Comparison of ENCODE assay signal across 24 cellular contexts in the genomic region with DNA sequence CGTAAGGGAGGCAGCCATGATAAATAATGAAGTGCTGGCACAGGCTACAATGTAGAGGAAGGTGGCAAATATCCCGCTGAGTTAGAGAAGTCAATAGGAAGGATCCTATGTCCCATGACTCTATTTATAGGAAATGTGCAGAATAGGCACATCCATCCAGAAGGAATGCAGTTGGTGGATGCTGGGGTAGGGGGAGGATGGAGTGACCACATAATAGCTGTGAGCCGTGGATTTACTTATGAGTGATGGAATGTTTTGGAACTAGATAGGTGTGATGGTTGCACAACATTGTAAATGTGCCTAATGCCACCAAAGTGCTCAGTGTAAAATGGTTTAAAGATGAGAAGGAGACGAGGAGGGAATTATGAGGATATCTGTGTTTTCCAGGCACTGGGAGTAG.
"Had no signal": no experiment of that assay in that cellular context is flagged by ENCODE, and none has a peak within 500 bp of the region (broad histone marks: within the 10 kb centered on the region; RNA-seq: fewer than 3 reads in every experiment).

No MANE protein-coding gene starts in this region.

- H3K36me3 ChIP-seq: heart right ventricle, right atrium auricular region, right lobe of liver, spleen, tibial nerve, uterus had no signal

- DNase-seq: heart right ventricle; kidney glomerular epithelial cell; left cardiac atrium; left ventricle myocardium superior; midbrain; mucosa of descending colon; naive thymus-derived CD4-positive, alpha-beta T cell; psoas muscle; right lobe of liver; spleen; stimulated activated CD4-positive, alpha-beta T cell treated with anti-CD3 and anti-CD28 coated beads, Interleukin-4, amount 100 ng/mL, for 24 hours; stimulated activated naive CD4-positive, alpha-beta T cell treated with Interleukin-2 at 50 U/mL for 16 hours; stimulated activated naive CD8-positive, alpha-beta T cell treated with anti-CD3 and anti-CD28 coated beads, Interleukin-15, amount 100 ng/mL, for 72 hours; substantia nigra; uterus had no signal

- ATAC-seq: heart right ventricle; left cardiac atrium; left lobe of liver; left ventricle myocardium superior; mucosa of descending colon; naive thymus-derived CD4-positive, alpha-beta T cell; natural killer cell treated with Interleukin-12 subunit alpha and Interleukin-12 subunit beta and Interleukin-15 and Interleukin-18, amount 100 ng/mL, for 72 hours; psoas muscle; right lobe of liver; stimulated activated effector memory CD8-positive, alpha-beta T cell treated with anti-CD3 and anti-CD28 coated beads, Interleukin-12 subunit alpha, Interleukin-12 subunit beta, amount 100 ng/mL, for 72 hours; stimulated activated naive CD8-positive, alpha-beta T cell treated with anti-CD3 and anti-CD28 coated beads, Interleukin-15, amount 100 ng/mL, for 72 hours had no signal

- H3K79me2 ChIP-seq: hepatocyte, parathyroid adenoma had no signal

- H3K9me3 ChIP-seq: heart right ventricle, mucosa of descending colon, psoas muscle, right atrium auricular region, right lobe of liver, spleen, tibial nerve, uterus had no signal

- H3K9ac ChIP-seq: parathyroid adenoma had no signal

- H3K4me1 ChIP-seq: heart right ventricle, parathyroid adenoma, psoas muscle, right atrium auricular region, right lobe of liver, spleen, tibial nerve, uterus had no signal

- H2AFZ ChIP-seq: hepatocyte, parathyroid adenoma had no signal

- H3K27me3 ChIP-seq: hepatocyte, right atrium auricular region, right lobe of liver, spleen, tibial nerve, uterus had no signal

- H3K27ac ChIP-seq: heart right ventricle, hepatocyte, parathyroid adenoma, psoas muscle, right atrium auricular region, right lobe of liver, skin epidermis, spleen, tibial nerve, uterus had no signal

- H3K4me3 ChIP-seq: heart right ventricle, hepatocyte, lung, mucosa of descending colon, psoas muscle, right atrium auricular region, right lobe of liver, skin epidermis, spleen, tibial nerve, uterus had no signal

- H3K4me2 ChIP-seq: hepatocyte had no signal
